Comparison of ENCODE assay signal across 8 cellular contexts in genomic region chr21:42381347-42381984, GRCh38. TPM values are rescaled to one million over a fixed set of nuclear protein-coding genes. Genes with fewer than 3 reads are reported as not detected.
DNase-seq lines count a peak whose midpoint lies in the region; ATAC-seq and TF ChIP-seq lines count a peak whose summit lies in the region.

No MANE protein-coding gene starts in this region.

- H2AFZ ChIP-seq in SK-N-SH (ENCODE audit: low read depth) = no peak overlapping the region

- no peaks in the 10 kb centered on the region for H3K36me3 ChIP-seq in SK-N-SH (replicated peaks in 1 of 2; ENCODE audit: control insufficient read depth in 1 of 2, insufficient read depth in 2 of 2, low read length in 1 of 2)

- H3K4me1 ChIP-seq in SK-N-SH (ENCODE audit: control insufficient read depth in 1 of 2, insufficient read depth in 2 of 2, low read depth in 1 of 2, low read length in 1 of 2) = no peaks in the 10 kb centered on the region

- H3K27me3 Mint-ChIP-seq in WTC11 (ENCODE audit: low read depth) = peaks cover 3% of the 10 kb centered on the region; the same call in 1 of the 2 replicates

- peak; percentile 31 for TF ChIP-seq CTCF in SK-N-SH (IDR thresholded peaks at IDR 0.05)
- TF ChIP-seq CTCF in WTC11 (IDR thresholded peaks at IDR 0.05) = peak; percentile 48; the same call in 1 of the 2 replicates

- H3K27ac Mint-ChIP-seq in WTC11 = no peak overlapping the region

- H3F3A ChIP-seq in SK-N-SH (replicated peaks; ENCODE audit: insufficient read depth) = no peaks in the 10 kb centered on the region

- no peak for DNase-seq in SK-N-SH
- peak; percentile 85 for DNase-seq in NCI-H1092 treated with DMSO at 0.1 percent for 48 hours (lab: John Stamatoyannopoulos, UW)
- peak; percentile 55 for DNase-seq in WTC11 (ENCODE audit: low spot score)
- peak; percentile 3 for DNase-seq in fibroblast of peridontal ligament (ENCODE audit: extremely low read depth)
- peak; percentile 34 to 37 for DNase-seq in stimulated activated CD4-positive, alpha-beta T cell treated with anti-CD3 and anti-CD28 coated beads, Interleukin-2, amount 100 ng/mL, for 24 hours
- no peak for DNase-seq in Ammon's horn (ENCODE audit: low spot score)
- no peak for DNase-seq in NCI-H446 (lab: John Stamatoyannopoulos, UW)

- H3K9me2 ChIP-seq in SK-N-SH = no peaks in the 10 kb centered on the region

- peak; percentile 39 for TF ChIP-seq RAD21 in SK-N-SH (IDR thresholded peaks at IDR 0.05; ENCODE audit: low read length)

- POLR2A ChIA-PET in SK-N-SH (lab: Yijun Ruan, JAX) (no interaction called here), WTC11 (lab: Charles Lee) (no interaction called here)

- ATAC-seq in SK-N-SH treated with all-trans-retinoic acid at 6 μM for 48 hours (no peak), WTC11 (peak; percentile 94)

- H3K27me3 ChIP-seq in SK-N-SH (ENCODE audit: insufficient read depth) = no peaks in the 10 kb centered on the region

- peaks cover 4% of the 10 kb centered on the region for H3K4me1 Mint-ChIP-seq in WTC11

- no peak overlapping the region for H3K9ac ChIP-seq in SK-N-SH

- TF ChIP-seq EP300 in SK-N-SH (IDR thresholded peaks at IDR 0.05; ENCODE audit: borderline replicate concordance in 1 of 2, low read depth in 1 of 2, low read length in 1 of 2) = no peak

- no peaks in the 10 kb centered on the region for H4K20me1 ChIP-seq in SK-N-SH (ENCODE audit: insufficient read depth)

- CTCF ChIA-PET in SK-N-SH (lab: Yijun Ruan, JAX) (interaction anchor here (0.8 to 1.7 kb wide), 7 partner anchors 17 to 236 kb away, joined by 3 to 8 read pairs (median 3); no protein-coding TSS in a partner anchor), WTC11 (lab: Charles Lee) (interaction anchor here (0.6 to 3.0 kb wide), 34 partner anchors 9 to 565 kb away, joined by 3 to 35 read pairs (median 4); no protein-coding TSS in a partner anchor)

- no peak overlapping the region for H3K4me2 ChIP-seq in SK-N-SH

- H3K9me3 ChIP-seq in SK-N-SH = no peaks in the 10 kb centered on the region

- no peak overlapping the region for H3K4me3 ChIP-seq in SK-N-SH (ENCODE audit: low read depth in 2 of 2, low read length in 1 of 2)

- H3K4me3 Mint-ChIP-seq in WTC11 = no peak overlapping the region

- peaks cover 14% of the 10 kb centered on the region for H3K9me3 Mint-ChIP-seq in WTC11

- H3K27ac ChIP-seq in SK-N-SH (ENCODE audit: low read depth in 2 of 2, low read length in 1 of 2) = no peak overlapping the region

- peaks cover 5% of the 10 kb centered on the region; the same call in 1 of the 2 replicates for H3K36me3 Mint-ChIP-seq in WTC11

- no peaks in the 10 kb centered on the region for H3K79me2 ChIP-seq in SK-N-SH (ENCODE audit: insufficient read depth)

- 0% methylated on average over 1 of the region's 1 CpG for WGBS in SK-N-SH (ENCODE audit: low lambda C conversion rate)

TF ChIP-seq in SK-N-SH, 30 proteins besides CTCF, POLR2A, EP300 and RAD21:
- TF ChIP-seq FOXJ3 (CRISPR knock-in tag; IDR thresholded peaks at IDR 0.05) (no peak), YY1 (IDR thresholded peaks at IDR 0.05; ENCODE audit: low read depth) (no peak), SMC3 (IDR thresholded peaks at IDR 0.05; ENCODE audit: low read depth, low read length) (0 out of 2 replicates have a peak, but pooled peaks have one; percentile 4)

TF ChIP-seq in SK-N-SH treated with all-trans-retinoic acid at 6 μM for 48 hours, 23 proteins besides CTCF, POLR2A, EP300 and RAD21:
- TF ChIP-seq GLIS3 (CRISPR knock-in tag; IDR thresholded peaks at IDR 0.05) (no peak), RARB (CRISPR knock-in tag; IDR thresholded peaks at IDR 0.05) (no peak), TOX (CRISPR knock-in tag; IDR thresholded peaks at IDR 0.05; ENCODE audit: borderline replicate concordance) (no peak)

TF ChIP-seq in WTC11, 78 proteins besides CTCF, POLR2A, EP300 and RAD21:
- no peak for TF ChIP-seq ZNF396 (CRISPR knock-in tag; IDR thresholded peaks at IDR 0.05; ENCODE audit: borderline replicate concordance)
- no peak for TF ChIP-seq ZNF416 (CRISPR knock-in tag; IDR thresholded peaks at IDR 0.05)
- TF ChIP-seq, protein P1, sequence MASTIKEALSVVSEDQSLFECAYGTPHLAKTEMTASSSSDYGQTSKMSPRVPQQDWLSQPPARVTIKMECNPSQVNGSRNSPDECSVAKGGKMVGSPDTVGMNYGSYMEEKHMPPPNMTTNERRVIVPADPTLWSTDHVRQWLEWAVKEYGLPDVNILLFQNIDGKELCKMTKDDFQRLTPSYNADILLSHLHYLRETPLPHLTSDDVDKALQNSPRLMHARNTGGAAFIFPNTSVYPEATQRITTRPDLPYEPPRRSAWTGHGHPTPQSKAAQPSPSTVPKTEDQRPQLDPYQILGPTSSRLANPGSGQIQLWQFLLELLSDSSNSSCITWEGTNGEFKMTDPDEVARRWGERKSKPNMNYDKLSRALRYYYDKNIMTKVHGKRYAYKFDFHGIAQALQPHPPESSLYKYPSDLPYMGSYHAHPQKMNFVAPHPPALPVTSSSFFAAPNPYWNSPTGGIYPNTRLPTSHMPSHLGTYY (CRISPR knock-in tag; IDR thresholded peaks at IDR 0.05) = peak; percentile 15; the same call in 1 of the 2 replicates
- TF ChIP-seq ZBTB21 (CRISPR knock-in tag; IDR thresholded peaks at IDR 0.05; ENCODE audit: borderline replicate concordance) = no peak
- no peak for TF ChIP-seq TP53 (CRISPR knock-in tag; IDR thresholded peaks at IDR 0.05)
- no peak for TF ChIP-seq USF1 (CRISPR knock-in tag; IDR thresholded peaks at IDR 0.05)
- TF ChIP-seq ZSCAN18 (CRISPR knock-in tag; IDR thresholded peaks at IDR 0.05) = 0 out of 2 replicates have a peak, but pooled peaks have one; percentile 27
- TF ChIP-seq, protein P2, sequence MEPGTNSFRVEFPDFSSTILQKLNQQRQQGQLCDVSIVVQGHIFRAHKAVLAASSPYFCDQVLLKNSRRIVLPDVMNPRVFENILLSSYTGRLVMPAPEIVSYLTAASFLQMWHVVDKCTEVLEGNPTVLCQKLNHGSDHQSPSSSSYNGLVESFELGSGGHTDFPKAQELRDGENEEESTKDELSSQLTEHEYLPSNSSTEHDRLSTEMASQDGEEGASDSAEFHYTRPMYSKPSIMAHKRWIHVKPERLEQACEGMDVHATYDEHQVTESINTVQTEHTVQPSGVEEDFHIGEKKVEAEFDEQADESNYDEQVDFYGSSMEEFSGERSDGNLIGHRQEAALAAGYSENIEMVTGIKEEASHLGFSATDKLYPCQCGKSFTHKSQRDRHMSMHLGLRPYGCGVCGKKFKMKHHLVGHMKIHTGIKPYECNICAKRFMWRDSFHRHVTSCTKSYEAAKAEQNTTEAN (CRISPR knock-in tag; IDR thresholded peaks at IDR 0.05) = no peak
- TF ChIP-seq OVOL2 (CRISPR knock-in tag; IDR thresholded peaks at IDR 0.05; ENCODE audit: borderline replicate concordance) = no peak
- TF ChIP-seq GABPB1 (CRISPR knock-in tag; IDR thresholded peaks at IDR 0.05) = no peak
- no peak for TF ChIP-seq ESRRA (CRISPR knock-in tag; IDR thresholded peaks at IDR 0.05; ENCODE audit: borderline replicate concordance)

RNA-seq across cellular contexts. Expression of gene TMPRSS3, which starts 14.4 kb away (rescaled TPM):
- not detected in 2 replicates for polyA plus RNA-seq in SK-N-SH (2012; rRNA removed)
- not detected in 2 replicates for polyA plus RNA-seq in SK-N-SH (2012; cell fraction: cytosol; rRNA removed)
- polyA plus RNA-seq in SK-N-SH (2012; cell fraction: nucleus; rRNA removed) = not detected in 2 replicates
- 0.25 to 0.39 TPM (median 0.27 TPM) in 3 replicates for total RNA-seq in WTC11 (2021)

RNA-seq across cellular contexts. Expression of gene TFF1, which starts 15.1 kb away (rescaled TPM):
- polyA plus RNA-seq in SK-N-SH (2012; rRNA removed) = not detected in 2 replicates
- polyA plus RNA-seq in SK-N-SH (2012; cell fraction: cytosol; rRNA removed) = not detected in 2 replicates
- 0.19 TPM in 1 of 2 replicates, not detected in the other for polyA plus RNA-seq in SK-N-SH (2012; cell fraction: nucleus; rRNA removed)
- 0.53 to 0.98 TPM (median 0.81 TPM) in 3 replicates for total RNA-seq in WTC11 (2021)

RNA-seq across cellular contexts. Expression of gene UBASH3A, which starts 22.2 kb away (rescaled TPM):
- not detected in 2 replicates for polyA plus RNA-seq in SK-N-SH (2012; rRNA removed)
- polyA plus RNA-seq in SK-N-SH (2012; cell fraction: cytosol; rRNA removed) = not detected in 2 replicates
- polyA plus RNA-seq in SK-N-SH (2012; cell fraction: nucleus; rRNA removed) = not detected in 2 replicates
- total RNA-seq in WTC11 (2021) = 0.09 TPM in 1 of 3 replicates, not detected in the others

RNA-seq across cellular contexts. Expression of gene TFF2, which starts 30.7 kb away (rescaled TPM):
- not detected in 2 replicates for polyA plus RNA-seq in SK-N-SH (2012; rRNA removed)
- not detected in 2 replicates for polyA plus RNA-seq in SK-N-SH (2012; cell fraction: cytosol; rRNA removed)
- not detected in 2 replicates for polyA plus RNA-seq in SK-N-SH (2012; cell fraction: nucleus; rRNA removed)
- 0.33 TPM in 1 of 3 replicates, not detected in the others for total RNA-seq in WTC11 (2021)

Comparison
In these comparisons a context has a peak if more than half of its experiments do, and no peak if none do; other contexts are left out.
1. DNase-seq: peak in NCI-H1092 treated with DMSO at 0.1 percent for 48 hours (single experiment), WTC11 (single experiment), fibroblast of peridontal ligament (single experiment) and stimulated activated CD4-positive, alpha-beta T cell treated with anti-CD3 and anti-CD28 coated beads, Interleukin-2, amount 100 ng/mL, for 24 hours (2 of 2); none in SK-N-SH (single experiment), Ammon's horn (single experiment) and NCI-H446 (0 of 2).
2. Of the 6 proteins assayed by ChIP-seq in both WTC11 and SK-N-SH: peak only in WTC11: none; only in SK-N-SH: none; in both: CTCF; in neither: 5.